11 cellular contexts compared by ENCODE assay signal in genomic region chr1:33365560-33365997, GRCh38. TPM values are rescaled to one million over a fixed set of nuclear protein-coding genes. Genes with fewer than 3 reads are reported as not detected.
A peak's percentile ranks its signal among the peaks of the same experiment; 100 is the strongest.
DNase-seq lines count a peak whose midpoint lies in the region; ATAC-seq and TF ChIP-seq lines count a peak whose summit lies in the region.
"Had no signal": no experiment of that assay in that cellular context is flagged by ENCODE, and none has a peak within 500 bp of the region (broad histone marks: within the 10 kb centered on the region; RNA-seq: fewer than 3 reads in every experiment).

No MANE protein-coding gene starts in this region.

- H3K79me2 ChIP-seq in mesendoderm (ENCODE audit: control insufficient read depth, insufficient read depth, low read length): no peaks in the 10 kb centered on the region

- H3K18ac ChIP-seq in mesendoderm (ENCODE audit: low read length): no peak overlapping the region

- H2AK5ac ChIP-seq in mesendoderm (ENCODE audit: low read length): peak overlapping the region; percentile 80

- H3K27me3 ChIP-seq in esophagus squamous epithelium (no peaks in the 10 kb centered on the region), mesendoderm (ENCODE audit: insufficient read depth, low read length, poor library complexity) (no peaks in the 10 kb centered on the region), tibial artery (no peaks in the 10 kb centered on the region)

- H3K4me2 ChIP-seq in mesendoderm (ENCODE audit: low read length): no peak overlapping the region

- no peak overlapping the region for H3K4me3 ChIP-seq in esophagus squamous epithelium
- H3K4me3 ChIP-seq in mesendoderm (ENCODE audit: low read length): no peak overlapping the region
- no peak overlapping the region for H3K4me3 ChIP-seq in tibial artery

- no peak overlapping the region for H2BK120ac ChIP-seq in mesendoderm (ENCODE audit: low read depth, low read length)

- no peak overlapping the region for H4K5ac ChIP-seq in mesendoderm (ENCODE audit: low read length)

- H3K27ac ChIP-seq in esophagus squamous epithelium (peak overlapping the region; percentile 55 to 85 (median 76)), mesendoderm (ENCODE audit: low read depth, low read length) (no peak overlapping the region), tibial artery (peak overlapping the region; percentile 84 to 87)

- H3K4me3 Mint-ChIP-seq in stimulated activated naive B cell treated with anti-CD40 and anti-IgM and Interleukin-4, amounts not matched to agents 10 μg/mL and 1 μg/mL and 100 μg/mL, for 72 hours: no peak overlapping the region
- H3K4me3 Mint-ChIP-seq in stimulated activated memory B cell treated with anti-CD40 and anti-IgM and Interleukin-4, amounts not matched to agents 10 μg/mL and 1 μg/mL and 100 μg/mL, for 72 hours: no peak overlapping the region
- H3K4me3 Mint-ChIP-seq: activated naive CD8-positive, alpha-beta T cell treated with anti-CD3 and anti-CD28 coated beads, Interleukin-2, amount 10 ng/mL, durations not matched to agents 7 days and 5 days had no signal

- H2BK15ac ChIP-seq in mesendoderm (replicated peaks; ENCODE audit: low read depth): no peak overlapping the region

- DNase-seq in RPMI8226 (peak; percentile 43), esophagus squamous epithelium (lab: John Stamatoyannopoulos, UW) (no peak), mesendoderm (no peak), tibial artery (peak; percentile 60 to 81), NCI-H526 (lab: John Stamatoyannopoulos, UW) (no peak)
- no peak for DNase-seq in stimulated activated CD8-positive, alpha-beta memory T cell treated with anti-CD3 and anti-CD28 coated beads, Interleukin-4, amount 100 ng/mL, for 48 hours
- no peak for DNase-seq in stimulated activated naive B cell treated with anti-CD40 and anti-IgM and Interleukin-4, amounts not matched to agents 10 μg/mL and 1 μg/mL and 100 μg/mL, for 72 hours
- DNase-seq: activated naive CD8-positive, alpha-beta T cell treated with anti-CD3 and anti-CD28 coated beads, Interleukin-2, amount 10 ng/mL, durations not matched to agents 7 days and 5 days; DMS79 had no signal

- 38 to 62% methylated on average over 9 of the region's 9 CpGs for WGBS in esophagus squamous epithelium, 2 donors
- WGBS in mesendoderm (ENCODE audit: extremely low coverage, insufficient coverage, low lambda C conversion rate): no CpG with 5 or more reads among the region's 9 CpGs

- no peak overlapping the region for H4K8ac ChIP-seq in mesendoderm (ENCODE audit: low read depth, low read length)

- no peak overlapping the region for H3K23ac ChIP-seq in mesendoderm (ENCODE audit: low read length)

- ATAC-seq in stimulated activated naive B cell treated with anti-CD40 and anti-IgM and Interleukin-4, amounts not matched to agents 10 μg/mL and 1 μg/mL and 100 μg/mL, for 72 hours (replicated peaks): no peak
- no peak for ATAC-seq in stimulated activated memory B cell treated with anti-CD40 and anti-IgM and Interleukin-4, amounts not matched to agents 10 μg/mL and 1 μg/mL and 100 μg/mL, for 72 hours

- H3K9me3 ChIP-seq in esophagus squamous epithelium (no peaks in the 10 kb centered on the region), tibial artery (no peaks in the 10 kb centered on the region)

- H3K27ac Mint-ChIP-seq in stimulated activated naive B cell treated with anti-CD40 and anti-IgM and Interleukin-4, amounts not matched to agents 10 μg/mL and 1 μg/mL and 100 μg/mL, for 72 hours: no peak overlapping the region
- H3K27ac Mint-ChIP-seq in stimulated activated memory B cell treated with anti-CD40 and anti-IgM and Interleukin-4, amounts not matched to agents 10 μg/mL and 1 μg/mL and 100 μg/mL, for 72 hours: no peak overlapping the region
- H3K27ac Mint-ChIP-seq: activated naive CD8-positive, alpha-beta T cell treated with anti-CD3 and anti-CD28 coated beads, Interleukin-2, amount 10 ng/mL, durations not matched to agents 7 days and 5 days had no signal

- no peak overlapping the region for H3K9ac ChIP-seq in mesendoderm (ENCODE audit: low read length)

- intact Hi-C loops in esophagus squamous epithelium (cut with DNase I): loop anchor here (5.0 to 10.0 kb wide), 2 partner anchors 68 to 251 kb away; no protein-coding TSS in a partner anchor
- intact Hi-C loops in tibial artery (cut with DNase I; ENCODE audit: low total_unique reads): loop anchor here (5.0 kb wide), 1 partner anchor 143 kb away; no protein-coding TSS in a partner anchor

- no peaks in the 10 kb centered on the region for H3K9me3 Mint-ChIP-seq in stimulated activated naive B cell treated with anti-CD40 and anti-IgM and Interleukin-4, amounts not matched to agents 10 μg/mL and 1 μg/mL and 100 μg/mL, for 72 hours
- H3K9me3 Mint-ChIP-seq in stimulated activated memory B cell treated with anti-CD40 and anti-IgM and Interleukin-4, amounts not matched to agents 10 μg/mL and 1 μg/mL and 100 μg/mL, for 72 hours: no peaks in the 10 kb centered on the region
- H3K9me3 Mint-ChIP-seq: activated naive CD8-positive, alpha-beta T cell treated with anti-CD3 and anti-CD28 coated beads, Interleukin-2, amount 10 ng/mL, durations not matched to agents 7 days and 5 days had no signal

- H3K36me3 Mint-ChIP-seq in stimulated activated naive B cell treated with anti-CD40 and anti-IgM and Interleukin-4, amounts not matched to agents 10 μg/mL and 1 μg/mL and 100 μg/mL, for 72 hours: no peaks in the 10 kb centered on the region
- H3K36me3 Mint-ChIP-seq in stimulated activated memory B cell treated with anti-CD40 and anti-IgM and Interleukin-4, amounts not matched to agents 10 μg/mL and 1 μg/mL and 100 μg/mL, for 72 hours: no peaks in the 10 kb centered on the region
- H3K36me3 Mint-ChIP-seq: activated naive CD8-positive, alpha-beta T cell treated with anti-CD3 and anti-CD28 coated beads, Interleukin-2, amount 10 ng/mL, durations not matched to agents 7 days and 5 days had no signal

- H3K4me1 Mint-ChIP-seq in stimulated activated naive B cell treated with anti-CD40 and anti-IgM and Interleukin-4, amounts not matched to agents 10 μg/mL and 1 μg/mL and 100 μg/mL, for 72 hours: peaks cover 6 to 16% of the 10 kb centered on the region in 2 donors
- H3K4me1 Mint-ChIP-seq in stimulated activated memory B cell treated with anti-CD40 and anti-IgM and Interleukin-4, amounts not matched to agents 10 μg/mL and 1 μg/mL and 100 μg/mL, for 72 hours: peaks cover 5% of the 10 kb centered on the region

- H3K79me1 ChIP-seq in mesendoderm (ENCODE audit: low read length): no peaks in the 10 kb centered on the region

- peak overlapping the region; percentile 11 for H3K56ac ChIP-seq in mesendoderm (ENCODE audit: low read length)

- peaks cover 10 to 23% of the 10 kb centered on the region in 2 donors for H3K27me3 Mint-ChIP-seq in stimulated activated naive B cell treated with anti-CD40 and anti-IgM and Interleukin-4, amounts not matched to agents 10 μg/mL and 1 μg/mL and 100 μg/mL, for 72 hours
- H3K27me3 Mint-ChIP-seq in stimulated activated memory B cell treated with anti-CD40 and anti-IgM and Interleukin-4, amounts not matched to agents 10 μg/mL and 1 μg/mL and 100 μg/mL, for 72 hours: peaks cover 25% of the 10 kb centered on the region

- TF ChIP-seq POLR2A in esophagus squamous epithelium (IDR thresholded peaks at IDR 0.05): no peak

- H2BK5ac ChIP-seq in mesendoderm (ENCODE audit: low read length): no peak overlapping the region

- H3K36me3 ChIP-seq in esophagus squamous epithelium (peaks cover 0 to 27% (median 0%) of the 10 kb centered on the region in 3 donors), mesendoderm (ENCODE audit: control insufficient read depth, insufficient read depth, low read length) (no peaks in the 10 kb centered on the region), tibial artery (peaks cover 0 to 18% (median 0%) of the 10 kb centered on the region in 3 donors)

- H3K4me1 ChIP-seq in esophagus squamous epithelium: peaks cover 15 to 91% (median 40%) of the 10 kb centered on the region in 3 donors
- peaks cover 15% of the 10 kb centered on the region for H3K4me1 ChIP-seq in mesendoderm (ENCODE audit: control insufficient read depth, low read depth, low read length)
- H3K4me1 ChIP-seq in tibial artery: peaks cover 0 to 69% (median 58%) of the 10 kb centered on the region in 4 donors

- no peak overlapping the region for H3K4ac ChIP-seq in mesendoderm (ENCODE audit: low read depth, low read length)

- TF ChIP-seq CTCF in esophagus squamous epithelium (IDR thresholded peaks at IDR 0.05) (no peak), tibial artery (IDR thresholded peaks at IDR 0.05) (no peak)

RNA-seq across cellular contexts. Expression of gene A3GALT2, which starts 44.7 kb away (rescaled TPM):
- not detected for total RNA-seq in esophagus squamous epithelium
- not detected for polyA plus RNA-seq in mesendoderm (2013, experiment 1 of 2)
- not detected for polyA plus RNA-seq in mesendoderm (2013, experiment 2 of 2)
- total RNA-seq: urinary bladder had no signal
- polyA plus RNA-seq: urinary bladder had no signal

Comparison
In these comparisons a context has a peak if more than half of its experiments do, and no peak if none do; other contexts are left out.
1. DNase-seq: peak in RPMI8226 (single experiment) and tibial artery (2 of 2); none in esophagus squamous epithelium (single experiment), mesendoderm (single experiment), stimulated activated CD8-positive, alpha-beta memory T cell treated with anti-CD3 and anti-CD28 coated beads, Interleukin-4, amount 100 ng/mL, for 48 hours (single experiment), stimulated activated naive B cell treated with anti-CD40 and anti-IgM and Interleukin-4, amounts not matched to agents 10 μg/mL and 1 μg/mL and 100 μg/mL, for 72 hours (single experiment) and NCI-H526 (0 of 2).